Comparison of ENCODE assay signal across 17 cellular contexts in the genomic region with DNA sequence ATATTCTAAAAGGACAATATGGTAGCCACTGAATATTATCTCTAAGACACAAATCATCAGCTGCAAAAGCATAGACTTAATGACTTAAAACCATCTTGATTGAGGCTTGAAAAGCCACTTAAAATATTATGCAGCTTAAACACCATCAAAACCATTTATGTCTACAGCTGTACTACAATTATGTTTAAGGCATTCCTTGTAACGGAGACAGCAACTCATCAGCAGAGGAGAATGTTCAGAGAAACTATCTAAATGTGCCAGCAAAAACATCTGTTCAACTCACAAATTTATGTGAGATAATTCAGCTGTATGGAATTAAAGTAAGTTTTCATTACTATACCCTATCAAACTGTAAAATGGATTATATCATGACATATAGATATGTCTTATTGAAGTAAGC.
"Had no signal": no experiment of that assay in that cellular context is flagged by ENCODE, and none has a peak within 500 bp of the region (broad histone marks: within the 10 kb centered on the region; RNA-seq: fewer than 3 reads in every experiment).

No MANE protein-coding gene starts in this region.

- ATAC-seq: left ventricle myocardium superior; psoas muscle; right cardiac atrium; stimulated activated effector memory CD8-positive, alpha-beta T cell treated with anti-CD3 and anti-CD28 coated beads, Interleukin-12 subunit alpha, Interleukin-12 subunit beta, amount 100 ng/mL, for 72 hours had no signal

- H3K36me3 Mint-ChIP-seq: activated naive CD4-positive, alpha-beta T cell treated with anti-CD3 and anti-CD28 coated beads, Interleukin-2, amount 50 U/mL, for 24 hours; brain; neural progenitor cell; stimulated activated effector memory CD8-positive, alpha-beta T cell treated with anti-CD3 and anti-CD28 coated beads, Interleukin-12 subunit alpha, Interleukin-12 subunit beta, amount 100 ng/mL, for 72 hours had no signal

- DNase-seq: activated CD4-positive, alpha-beta T cell treated with anti-CD3 and anti-CD28 coated beads, Interleukin-2, amount 50 U/mL, for 48 hours; activated gamma-delta T cell; caudate nucleus; colonic mucosa; left ventricle myocardium superior; psoas muscle; right cardiac atrium; stimulated activated CD4-positive, alpha-beta T cell treated with anti-CD3 and anti-CD28 coated beads, Interleukin-4, amount 100 ng/mL, for 24 hours; stomach; trophoblast cell; WERI-Rb-1 had no signal

- H3K4me3 ChIP-seq: colonic mucosa, neural progenitor cell, psoas muscle, stomach, vagina had no signal

- H3K27ac Mint-ChIP-seq: activated naive CD4-positive, alpha-beta T cell treated with anti-CD3 and anti-CD28 coated beads, Interleukin-2, amount 50 U/mL, for 24 hours; stimulated activated effector memory CD8-positive, alpha-beta T cell treated with anti-CD3 and anti-CD28 coated beads, Interleukin-12 subunit alpha, Interleukin-12 subunit beta, amount 100 ng/mL, for 72 hours; T-helper 1 cell treated with Interleukin-12 subunit alpha and Interleukin-12 subunit beta and Interleukin-4 antibody, amounts not matched to agents 30 μg/mL and 1 μg/mL, for 36 hours had no signal

- H3K9me3 Mint-ChIP-seq: activated naive CD4-positive, alpha-beta T cell treated with anti-CD3 and anti-CD28 coated beads, Interleukin-2, amount 50 U/mL, for 24 hours; brain; neural progenitor cell; T-helper 1 cell treated with Interleukin-12 subunit alpha and Interleukin-12 subunit beta and Interleukin-4 antibody, amounts not matched to agents 30 μg/mL and 1 μg/mL, for 36 hours had no signal

- H3K4me1 Mint-ChIP-seq: activated naive CD4-positive, alpha-beta T cell treated with anti-CD3 and anti-CD28 coated beads, Interleukin-2, amount 50 U/mL, for 24 hours; stimulated activated effector memory CD8-positive, alpha-beta T cell treated with anti-CD3 and anti-CD28 coated beads, Interleukin-12 subunit alpha, Interleukin-12 subunit beta, amount 100 ng/mL, for 72 hours had no signal

- H3K4me3 Mint-ChIP-seq: activated naive CD4-positive, alpha-beta T cell treated with anti-CD3 and anti-CD28 coated beads, Interleukin-2, amount 50 U/mL, for 24 hours; neural progenitor cell; stimulated activated effector memory CD8-positive, alpha-beta T cell treated with anti-CD3 and anti-CD28 coated beads, Interleukin-12 subunit alpha, Interleukin-12 subunit beta, amount 100 ng/mL, for 72 hours; T-helper 1 cell treated with Interleukin-12 subunit alpha and Interleukin-12 subunit beta and Interleukin-4 antibody, amounts not matched to agents 30 μg/mL and 1 μg/mL, for 36 hours had no signal

- H3K27me3 Mint-ChIP-seq: activated naive CD4-positive, alpha-beta T cell treated with anti-CD3 and anti-CD28 coated beads, Interleukin-2, amount 50 U/mL, for 24 hours had no signal
